22 cellular contexts compared by ENCODE assay signal in genomic region chr1:2480986-2481364, GRCh38. TPM values are rescaled to one million over a fixed set of nuclear protein-coding genes. Genes with fewer than 3 reads are reported as not detected.
A peak's percentile ranks its signal among the peaks of the same experiment; 100 is the strongest.
DNase-seq lines count a peak whose midpoint lies in the region; ATAC-seq, FAIRE-seq and TF ChIP-seq lines count a peak whose summit lies in the region.
"Had no signal": no experiment of that assay in that cellular context is flagged by ENCODE, and none has a peak within 500 bp of the region (broad histone marks: within the 10 kb centered on the region; RNA-seq: fewer than 3 reads in every experiment).

No MANE protein-coding gene starts in this region.

- H3K9me3 ChIP-seq in BE2C (no peaks in the 10 kb centered on the region), HEK293 (ENCODE audit: control insufficient read depth, insufficient read depth, low read depth, low read length) (no peaks in the 10 kb centered on the region), upper lobe of right lung (no peaks in the 10 kb centered on the region)
- H3K9me3 ChIP-seq: sigmoid colon, SJCRH30 had no signal

- H3K27me3 ChIP-seq in BE2C: no peaks in the 10 kb centered on the region
- peaks cover 10% of the 10 kb centered on the region for H3K27me3 ChIP-seq in kidney epithelial cell (ENCODE audit: control insufficient read depth, insufficient read depth, low read length)
- no peaks in the 10 kb centered on the region for H3K27me3 ChIP-seq in upper lobe of right lung

- H3K27ac ChIP-seq in HEK293 (ENCODE audit: extremely low read depth, low read depth, low read length): no peak overlapping the region
- no peak overlapping the region for H3K27ac ChIP-seq in upper lobe of right lung
- H3K27ac ChIP-seq: sigmoid colon, SJCRH30 had no signal

- TF ChIP-seq CTCF in BE2C (IDR thresholded peaks at IDR 0.05; ENCODE audit: low read depth, low read length): no peak
- TF ChIP-seq CTCF in HEK293 (tag by site-specific recombination; IDR thresholded peaks at IDR 0.05): no peak
- TF ChIP-seq CTCF in kidney epithelial cell (IDR thresholded peaks at IDR 0.05; ENCODE audit: insufficient read depth, low read length, poor library complexity, severe bottlenecking): no peak
- TF ChIP-seq CTCF in upper lobe of right lung (IDR thresholded peaks at IDR 0.05): no peak

- H3K36me3 ChIP-seq in BE2C: no peaks in the 10 kb centered on the region
- H3K36me3 ChIP-seq in HEK293 (ENCODE audit: control insufficient read depth in 2 of 2, insufficient read depth in 1 of 2, low read length in 2 of 2): no peaks in the 10 kb centered on the region
- no peaks in the 10 kb centered on the region for H3K36me3 ChIP-seq in kidney epithelial cell (ENCODE audit: control insufficient read depth, insufficient read depth, low read length)
- no peaks in the 10 kb centered on the region for H3K36me3 ChIP-seq in upper lobe of right lung
- H3K36me3 ChIP-seq: sigmoid colon, SJCRH30 had no signal

- peaks cover 33% of the 10 kb centered on the region for H3K4me1 ChIP-seq in BE2C
- no peaks in the 10 kb centered on the region for H3K4me1 ChIP-seq in HEK293 (ENCODE audit: control insufficient read depth, insufficient read depth, low read length)
- H3K4me1 ChIP-seq in upper lobe of right lung: no peaks in the 10 kb centered on the region
- H3K4me1 ChIP-seq: sigmoid colon, SJCRH30 had no signal

- DNase-seq in BE2C (peak; percentile 69), RCC 7860 (ENCODE audit: low spot score) (peak; percentile 6), kidney epithelial cell (ENCODE audit: low read depth) (peak; percentile 37), upper lobe of right lung (no peak), GM19238 (ENCODE audit: insufficient read length, low spot score) (no peak)
- DNase-seq in activated T-cell treated with anti-CD3 and anti-CD28 coated beads, Interleukin-2, amount 50 U/mL, for 48 hours: no peak
- DNase-seq: activated CD4-positive, alpha-beta T cell treated with anti-CD3 and anti-CD28 coated beads, Interleukin-2, amount 50 U/mL, for 48 hours; caudate nucleus; EL; endodermal cell; foreskin melanocyte; NCI-H2029 treated with DMSO at 0.1 percent for 48 hours; nephron progenitor cell; sigmoid colon; SJCRH30; stimulated activated CD4-positive, alpha-beta T cell treated with anti-CD3 and anti-CD28 coated beads, Interleukin-2, amount 100 ng/mL, for 48 hours; stimulated activated CD8-positive, alpha-beta memory T cell treated with anti-CD3 and anti-CD28 coated beads, Interleukin-4, amount 100 ng/mL, for 48 hours; T1000; trophoblast cell had no signal

- no peak for FAIRE-seq in RCC 7860 (lab: Jason Lieb, UNC)

- intact Hi-C loops in upper lobe of right lung (cut with DNase I): no loop called here

- H3K4me3 ChIP-seq in BE2C (ENCODE audit: low read depth, low read length): no peak overlapping the region
- H3K4me3 ChIP-seq in HEK293 (ENCODE audit: low read depth, low read length): no peak overlapping the region
- no peak overlapping the region for H3K4me3 ChIP-seq in kidney epithelial cell (ENCODE audit: low read depth, low read length)
- H3K4me3 ChIP-seq in upper lobe of right lung: no peak overlapping the region
- H3K4me3 ChIP-seq: sigmoid colon, SJCRH30 had no signal

- CTCF ChIA-PET in HEK293 (lab: Yijun Ruan, JAX): no interaction called here

- TF ChIP-seq POLR2A in GM18505 (IDR thresholded peaks at IDR 0.05; ENCODE audit: borderline replicate concordance, extremely low read depth, insufficient read depth, insufficient read length): no peak

- POLR2A ChIA-PET in HEK293 (lab: Yijun Ruan, JAX): no interaction called here

- ATAC-seq in upper lobe of right lung: no peak
- no peak for ATAC-seq in GM18505 (IDR thresholded peaks at IDR 0.05; ENCODE audit: unreplicated experiment)

TF ChIP-seq in HEK293, 187 proteins besides CTCF, POLR2A, EP300 and RAD21:
- TF ChIP-seq ZNF202 (tag by site-specific recombination; IDR thresholded peaks at IDR 0.05; ENCODE audit: borderline replicate concordance) (no peak), ZSCAN4 (tag by site-specific recombination; IDR thresholded peaks at IDR 0.05) (peak; percentile 44; the same call in 1 of the 2 replicates)
TF ChIP-seq in HEK293: peak in this region for 1.

RNA-seq across cellular contexts. Expression of gene PLCH2, which starts 4.9 kb away (rescaled TPM):
- polyA plus RNA-seq in BE2C (2012; ENCODE audit: insufficient read depth, insufficient read length, low read depth): 6.1 TPM
- total RNA-seq in kidney epithelial cell: 0.07 and 0.92 TPM in 2 replicates
- total RNA-seq in upper lobe of right lung: 2.4 TPM

RNA-seq across cellular contexts. Expression of gene PANK4, which starts 45.4 kb away (rescaled TPM):
- polyA plus RNA-seq in BE2C (2012; ENCODE audit: insufficient read depth, insufficient read length, low read depth): 39.2 TPM
- 25.5 and 28.9 TPM in 2 replicates for total RNA-seq in kidney epithelial cell
- 36.4 TPM for total RNA-seq in upper lobe of right lung

RNA-seq across cellular contexts. Expression of gene HES5, which starts 49.1 kb away (rescaled TPM):
- not detected for polyA plus RNA-seq in BE2C (2012; ENCODE audit: insufficient read depth, insufficient read length, low read depth)
- total RNA-seq in kidney epithelial cell: 0.71 TPM in 1 of 2 replicates, not detected in the other
- 1.5 TPM for total RNA-seq in upper lobe of right lung
- total RNA-seq: activated T-helper 1 cell treated with anti-CD3 and anti-CD28 coated beads, Interleukin-12 subunit alpha, Interleukin-12 subunit beta, Interleukin-2, Interleukin-4 antibody, amounts not matched to agents 30 ng/mL and 10 ng/mL and 1 ng/mL, durations not matched to agents 14 hours and 24 hours and 36 hours; endodermal cell; SJCRH30 had no signal

Comparison
In these comparisons a context has a peak if more than half of its experiments do, and no peak if none do; other contexts are left out.
1. DNase-seq: peak in BE2C (single experiment), RCC 7860 (single experiment) and kidney epithelial cell (single experiment); none in activated T-cell treated with anti-CD3 and anti-CD28 coated beads, Interleukin-2, amount 50 U/mL, for 48 hours (0 of 2), upper lobe of right lung (single experiment) and GM19238 (single experiment).